In the genomic region with DNA sequence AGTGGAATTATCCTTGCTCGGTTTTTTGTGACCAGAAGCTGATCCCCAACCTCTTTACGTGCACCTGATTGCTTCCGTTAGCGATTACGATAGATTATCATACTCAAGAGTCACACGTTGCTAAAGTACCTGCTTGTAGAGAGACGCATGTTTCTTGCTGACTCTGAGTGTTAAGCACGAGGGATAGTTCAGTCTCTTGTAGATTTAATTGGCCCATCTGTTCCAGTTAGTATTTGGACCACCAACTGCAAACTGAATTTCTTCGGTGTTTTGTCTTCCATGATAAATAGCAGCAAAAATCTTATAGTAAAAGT, we compare ENCODE assay signal across 1 cellular context.
A peak's percentile ranks its signal among the peaks of the same experiment; 100 is the strongest.
TF ChIP-seq lines count a peak whose summit lies in the region.

No MANE protein-coding gene starts in this region.

TF ChIP-seq in K562, 482 proteins besides CTCF, POLR2A, EP300 and RAD21 (continued from another document and continues in another):
- TF ChIP-seq, protein P1, sequence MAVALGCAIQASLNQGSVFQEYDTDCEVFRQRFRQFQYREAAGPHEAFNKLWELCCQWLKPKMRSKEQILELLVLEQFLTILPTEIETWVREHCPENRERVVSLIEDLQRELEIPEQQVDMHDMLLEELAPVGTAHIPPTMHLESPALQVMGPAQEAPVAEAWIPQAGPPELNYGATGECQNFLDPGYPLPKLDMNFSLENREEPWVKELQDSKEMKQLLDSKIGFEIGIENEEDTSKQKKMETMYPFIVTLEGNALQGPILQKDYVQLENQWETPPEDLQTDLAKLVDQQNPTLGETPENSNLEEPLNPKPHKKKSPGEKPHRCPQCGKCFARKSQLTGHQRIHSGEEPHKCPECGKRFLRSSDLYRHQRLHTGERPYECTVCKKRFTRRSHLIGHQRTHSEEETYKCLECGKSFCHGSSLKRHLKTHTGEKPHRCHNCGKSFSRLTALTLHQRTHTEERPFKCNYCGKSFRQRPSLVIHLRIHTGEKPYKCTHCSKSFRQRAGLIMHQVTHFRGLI (CRISPR knock-in tag; IDR thresholded peaks at IDR 0.05) = no peak
- TF ChIP-seq, protein P2, sequence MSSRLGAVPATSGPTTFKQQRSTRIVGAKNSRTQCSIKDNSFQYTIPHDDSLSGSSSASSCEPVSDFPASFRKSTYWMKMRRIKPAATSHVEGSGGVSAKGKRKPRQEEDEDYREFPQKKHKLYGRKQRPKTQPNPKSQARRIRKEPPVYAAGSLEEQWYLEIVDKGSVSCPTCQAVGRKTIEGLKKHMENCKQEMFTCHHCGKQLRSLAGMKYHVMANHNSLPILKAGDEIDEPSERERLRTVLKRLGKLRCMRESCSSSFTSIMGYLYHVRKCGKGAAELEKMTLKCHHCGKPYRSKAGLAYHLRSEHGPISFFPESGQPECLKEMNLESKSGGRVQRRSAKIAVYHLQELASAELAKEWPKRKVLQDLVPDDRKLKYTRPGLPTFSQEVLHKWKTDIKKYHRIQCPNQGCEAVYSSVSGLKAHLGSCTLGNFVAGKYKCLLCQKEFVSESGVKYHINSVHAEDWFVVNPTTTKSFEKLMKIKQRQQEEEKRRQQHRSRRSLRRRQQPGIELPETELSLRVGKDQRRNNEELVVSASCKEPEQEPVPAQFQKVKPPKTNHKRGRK (tag; IDR thresholded peaks at IDR 0.05) = no peak
- no peak for TF ChIP-seq PTBP1 (IDR thresholded peaks at IDR 0.05; ENCODE audit: low read depth, low read length)
- no peak for TF ChIP-seq XRCC3 (IDR thresholded peaks at IDR 0.05)
- no peak for TF ChIP-seq FUS (optimal IDR thresholded peaks at IDR 0.05; ENCODE audit: low read depth, low read length)
- no peak for TF ChIP-seq NELFE (IDR thresholded peaks at IDR 0.05; ENCODE audit: insufficient read depth, insufficient read length)
- peak; percentile 79; the same call in 1 of the 2 replicates for TF ChIP-seq EP400 (IDR thresholded peaks at IDR 0.05)
- TF ChIP-seq, protein P3, sequence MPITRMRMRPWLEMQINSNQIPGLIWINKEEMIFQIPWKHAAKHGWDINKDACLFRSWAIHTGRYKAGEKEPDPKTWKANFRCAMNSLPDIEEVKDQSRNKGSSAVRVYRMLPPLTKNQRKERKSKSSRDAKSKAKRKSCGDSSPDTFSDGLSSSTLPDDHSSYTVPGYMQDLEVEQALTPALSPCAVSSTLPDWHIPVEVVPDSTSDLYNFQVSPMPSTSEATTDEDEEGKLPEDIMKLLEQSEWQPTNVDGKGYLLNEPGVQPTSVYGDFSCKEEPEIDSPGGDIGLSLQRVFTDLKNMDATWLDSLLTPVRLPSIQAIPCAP (CRISPR knock-in tag; IDR thresholded peaks at IDR 0.05; ENCODE audit: borderline replicate concordance) = no peak
- no peak for TF ChIP-seq CBX8 (IDR thresholded peaks at IDR 0.05; ENCODE audit: borderline replicate concordance, extremely low read depth, low read depth, low read length, poor library complexity, severe bottlenecking)
- no peak for TF ChIP-seq PHF20 (IDR thresholded peaks at IDR 0.05; ENCODE audit: partially characterized antibody)
- TF ChIP-seq SRSF9 (IDR thresholded peaks at IDR 0.05; ENCODE audit: borderline replicate concordance, low read depth, low read length) = no peak
- TF ChIP-seq, protein P4, sequence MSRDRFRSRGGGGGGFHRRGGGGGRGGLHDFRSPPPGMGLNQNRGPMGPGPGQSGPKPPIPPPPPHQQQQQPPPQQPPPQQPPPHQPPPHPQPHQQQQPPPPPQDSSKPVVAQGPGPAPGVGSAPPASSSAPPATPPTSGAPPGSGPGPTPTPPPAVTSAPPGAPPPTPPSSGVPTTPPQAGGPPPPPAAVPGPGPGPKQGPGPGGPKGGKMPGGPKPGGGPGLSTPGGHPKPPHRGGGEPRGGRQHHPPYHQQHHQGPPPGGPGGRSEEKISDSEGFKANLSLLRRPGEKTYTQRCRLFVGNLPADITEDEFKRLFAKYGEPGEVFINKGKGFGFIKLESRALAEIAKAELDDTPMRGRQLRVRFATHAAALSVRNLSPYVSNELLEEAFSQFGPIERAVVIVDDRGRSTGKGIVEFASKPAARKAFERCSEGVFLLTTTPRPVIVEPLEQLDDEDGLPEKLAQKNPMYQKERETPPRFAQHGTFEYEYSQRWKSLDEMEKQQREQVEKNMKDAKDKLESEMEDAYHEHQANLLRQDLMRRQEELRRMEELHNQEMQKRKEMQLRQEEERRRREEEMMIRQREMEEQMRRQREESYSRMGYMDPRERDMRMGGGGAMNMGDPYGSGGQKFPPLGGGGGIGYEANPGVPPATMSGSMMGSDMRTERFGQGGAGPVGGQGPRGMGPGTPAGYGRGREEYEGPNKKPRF (IDR thresholded peaks at IDR 0.05; ENCODE audit: low read depth, low read length) = no peak
- TF ChIP-seq MYBL2 (IDR thresholded peaks at IDR 0.05; ENCODE audit: low read depth) = no peak
- TF ChIP-seq MYBL2 (CRISPR knock-in tag; IDR thresholded peaks at IDR 0.05; ENCODE audit: borderline replicate concordance) = no peak
- no peak for TF ChIP-seq ZBTB17 (CRISPR knock-in tag; IDR thresholded peaks at IDR 0.05)
- TF ChIP-seq, protein P5, sequence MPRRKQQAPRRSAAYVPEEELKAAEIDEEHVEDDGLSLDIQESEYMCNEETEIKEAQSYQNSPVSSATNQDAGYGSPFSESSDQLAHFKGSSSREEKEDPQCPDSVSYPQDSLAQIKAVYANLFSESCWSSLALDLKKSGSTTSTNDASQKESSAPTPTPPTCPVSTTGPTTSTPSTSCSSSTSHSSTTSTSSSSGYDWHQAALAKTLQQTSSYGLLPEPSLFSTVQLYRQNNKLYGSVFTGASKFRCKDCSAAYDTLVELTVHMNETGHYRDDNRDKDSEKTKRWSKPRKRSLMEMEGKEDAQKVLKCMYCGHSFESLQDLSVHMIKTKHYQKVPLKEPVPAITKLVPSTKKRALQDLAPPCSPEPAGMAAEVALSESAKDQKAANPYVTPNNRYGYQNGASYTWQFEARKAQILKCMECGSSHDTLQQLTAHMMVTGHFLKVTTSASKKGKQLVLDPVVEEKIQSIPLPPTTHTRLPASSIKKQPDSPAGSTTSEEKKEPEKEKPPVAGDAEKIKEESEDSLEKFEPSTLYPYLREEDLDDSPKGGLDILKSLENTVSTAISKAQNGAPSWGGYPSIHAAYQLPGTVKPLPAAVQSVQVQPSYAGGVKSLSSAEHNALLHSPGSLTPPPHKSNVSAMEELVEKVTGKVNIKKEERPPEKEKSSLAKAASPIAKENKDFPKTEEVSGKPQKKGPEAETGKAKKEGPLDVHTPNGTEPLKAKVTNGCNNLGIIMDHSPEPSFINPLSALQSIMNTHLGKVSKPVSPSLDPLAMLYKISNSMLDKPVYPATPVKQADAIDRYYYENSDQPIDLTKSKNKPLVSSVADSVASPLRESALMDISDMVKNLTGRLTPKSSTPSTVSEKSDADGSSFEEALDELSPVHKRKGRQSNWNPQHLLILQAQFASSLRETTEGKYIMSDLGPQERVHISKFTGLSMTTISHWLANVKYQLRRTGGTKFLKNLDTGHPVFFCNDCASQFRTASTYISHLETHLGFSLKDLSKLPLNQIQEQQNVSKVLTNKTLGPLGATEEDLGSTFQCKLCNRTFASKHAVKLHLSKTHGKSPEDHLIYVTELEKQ (CRISPR knock-in tag; IDR thresholded peaks at IDR 0.05) = no peak
- TF ChIP-seq ZNF23 (CRISPR knock-in tag; IDR thresholded peaks at IDR 0.05) = no peak
- no peak for TF ChIP-seq KHSRP (IDR thresholded peaks at IDR 0.05)
- TF ChIP-seq KDM4B (IDR thresholded peaks at IDR 0.05; ENCODE audit: borderline replicate concordance in 2 of 2, low read depth in 1 of 2) = no peak
- no peak for TF ChIP-seq POLR2B (IDR thresholded peaks at IDR 0.05; ENCODE audit: low read depth, partially characterized antibody)
- no peak for TF ChIP-seq ATF7 (IDR thresholded peaks at IDR 0.05)
- TF ChIP-seq, protein P6, sequence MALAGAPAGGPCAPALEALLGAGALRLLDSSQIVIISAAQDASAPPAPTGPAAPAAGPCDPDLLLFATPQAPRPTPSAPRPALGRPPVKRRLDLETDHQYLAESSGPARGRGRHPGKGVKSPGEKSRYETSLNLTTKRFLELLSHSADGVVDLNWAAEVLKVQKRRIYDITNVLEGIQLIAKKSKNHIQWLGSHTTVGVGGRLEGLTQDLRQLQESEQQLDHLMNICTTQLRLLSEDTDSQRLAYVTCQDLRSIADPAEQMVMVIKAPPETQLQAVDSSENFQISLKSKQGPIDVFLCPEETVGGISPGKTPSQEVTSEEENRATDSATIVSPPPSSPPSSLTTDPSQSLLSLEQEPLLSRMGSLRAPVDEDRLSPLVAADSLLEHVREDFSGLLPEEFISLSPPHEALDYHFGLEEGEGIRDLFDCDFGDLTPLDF (CRISPR knock-in tag; IDR thresholded peaks at IDR 0.05) = 0 out of 2 replicates have a peak, but pooled peaks have one; percentile 4
- TF ChIP-seq ZNF76 (CRISPR knock-in tag; IDR thresholded peaks at IDR 0.05; ENCODE audit: borderline replicate concordance) = no peak
- TF ChIP-seq ZNF408 (CRISPR knock-in tag; IDR thresholded peaks at IDR 0.05; ENCODE audit: low read depth) = no peak
- TF ChIP-seq PCBP1 (IDR thresholded peaks at IDR 0.05; ENCODE audit: low read depth, low read length, poor library complexity, severe bottlenecking) = no peak
- TF ChIP-seq, protein P7, sequence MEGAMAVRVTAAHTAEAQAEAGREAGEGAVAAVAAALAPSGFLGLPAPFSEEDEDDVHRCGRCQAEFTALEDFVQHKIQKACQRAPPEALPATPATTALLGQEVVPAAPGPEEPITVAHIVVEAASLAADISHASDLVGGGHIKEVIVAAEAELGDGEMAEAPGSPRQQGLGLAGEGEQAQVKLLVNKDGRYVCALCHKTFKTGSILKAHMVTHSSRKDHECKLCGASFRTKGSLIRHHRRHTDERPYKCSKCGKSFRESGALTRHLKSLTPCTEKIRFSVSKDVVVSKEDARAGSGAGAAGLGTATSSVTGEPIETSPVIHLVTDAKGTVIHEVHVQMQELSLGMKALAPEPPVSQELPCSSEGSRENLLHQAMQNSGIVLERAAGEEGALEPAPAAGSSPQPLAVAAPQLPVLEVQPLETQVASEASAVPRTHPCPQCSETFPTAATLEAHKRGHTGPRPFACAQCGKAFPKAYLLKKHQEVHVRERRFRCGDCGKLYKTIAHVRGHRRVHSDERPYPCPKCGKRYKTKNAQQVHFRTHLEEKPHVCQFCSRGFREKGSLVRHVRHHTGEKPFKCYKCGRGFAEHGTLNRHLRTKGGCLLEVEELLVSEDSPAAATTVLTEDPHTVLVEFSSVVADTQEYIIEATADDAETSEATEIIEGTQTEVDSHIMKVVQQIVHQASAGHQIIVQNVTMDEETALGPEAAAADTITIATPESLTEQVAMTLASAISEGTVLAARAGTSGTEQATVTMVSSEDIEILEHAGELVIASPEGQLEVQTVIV (CRISPR knock-in tag; IDR thresholded peaks at IDR 0.05; ENCODE audit: borderline replicate concordance) = no peak
- TF ChIP-seq, protein P8, sequence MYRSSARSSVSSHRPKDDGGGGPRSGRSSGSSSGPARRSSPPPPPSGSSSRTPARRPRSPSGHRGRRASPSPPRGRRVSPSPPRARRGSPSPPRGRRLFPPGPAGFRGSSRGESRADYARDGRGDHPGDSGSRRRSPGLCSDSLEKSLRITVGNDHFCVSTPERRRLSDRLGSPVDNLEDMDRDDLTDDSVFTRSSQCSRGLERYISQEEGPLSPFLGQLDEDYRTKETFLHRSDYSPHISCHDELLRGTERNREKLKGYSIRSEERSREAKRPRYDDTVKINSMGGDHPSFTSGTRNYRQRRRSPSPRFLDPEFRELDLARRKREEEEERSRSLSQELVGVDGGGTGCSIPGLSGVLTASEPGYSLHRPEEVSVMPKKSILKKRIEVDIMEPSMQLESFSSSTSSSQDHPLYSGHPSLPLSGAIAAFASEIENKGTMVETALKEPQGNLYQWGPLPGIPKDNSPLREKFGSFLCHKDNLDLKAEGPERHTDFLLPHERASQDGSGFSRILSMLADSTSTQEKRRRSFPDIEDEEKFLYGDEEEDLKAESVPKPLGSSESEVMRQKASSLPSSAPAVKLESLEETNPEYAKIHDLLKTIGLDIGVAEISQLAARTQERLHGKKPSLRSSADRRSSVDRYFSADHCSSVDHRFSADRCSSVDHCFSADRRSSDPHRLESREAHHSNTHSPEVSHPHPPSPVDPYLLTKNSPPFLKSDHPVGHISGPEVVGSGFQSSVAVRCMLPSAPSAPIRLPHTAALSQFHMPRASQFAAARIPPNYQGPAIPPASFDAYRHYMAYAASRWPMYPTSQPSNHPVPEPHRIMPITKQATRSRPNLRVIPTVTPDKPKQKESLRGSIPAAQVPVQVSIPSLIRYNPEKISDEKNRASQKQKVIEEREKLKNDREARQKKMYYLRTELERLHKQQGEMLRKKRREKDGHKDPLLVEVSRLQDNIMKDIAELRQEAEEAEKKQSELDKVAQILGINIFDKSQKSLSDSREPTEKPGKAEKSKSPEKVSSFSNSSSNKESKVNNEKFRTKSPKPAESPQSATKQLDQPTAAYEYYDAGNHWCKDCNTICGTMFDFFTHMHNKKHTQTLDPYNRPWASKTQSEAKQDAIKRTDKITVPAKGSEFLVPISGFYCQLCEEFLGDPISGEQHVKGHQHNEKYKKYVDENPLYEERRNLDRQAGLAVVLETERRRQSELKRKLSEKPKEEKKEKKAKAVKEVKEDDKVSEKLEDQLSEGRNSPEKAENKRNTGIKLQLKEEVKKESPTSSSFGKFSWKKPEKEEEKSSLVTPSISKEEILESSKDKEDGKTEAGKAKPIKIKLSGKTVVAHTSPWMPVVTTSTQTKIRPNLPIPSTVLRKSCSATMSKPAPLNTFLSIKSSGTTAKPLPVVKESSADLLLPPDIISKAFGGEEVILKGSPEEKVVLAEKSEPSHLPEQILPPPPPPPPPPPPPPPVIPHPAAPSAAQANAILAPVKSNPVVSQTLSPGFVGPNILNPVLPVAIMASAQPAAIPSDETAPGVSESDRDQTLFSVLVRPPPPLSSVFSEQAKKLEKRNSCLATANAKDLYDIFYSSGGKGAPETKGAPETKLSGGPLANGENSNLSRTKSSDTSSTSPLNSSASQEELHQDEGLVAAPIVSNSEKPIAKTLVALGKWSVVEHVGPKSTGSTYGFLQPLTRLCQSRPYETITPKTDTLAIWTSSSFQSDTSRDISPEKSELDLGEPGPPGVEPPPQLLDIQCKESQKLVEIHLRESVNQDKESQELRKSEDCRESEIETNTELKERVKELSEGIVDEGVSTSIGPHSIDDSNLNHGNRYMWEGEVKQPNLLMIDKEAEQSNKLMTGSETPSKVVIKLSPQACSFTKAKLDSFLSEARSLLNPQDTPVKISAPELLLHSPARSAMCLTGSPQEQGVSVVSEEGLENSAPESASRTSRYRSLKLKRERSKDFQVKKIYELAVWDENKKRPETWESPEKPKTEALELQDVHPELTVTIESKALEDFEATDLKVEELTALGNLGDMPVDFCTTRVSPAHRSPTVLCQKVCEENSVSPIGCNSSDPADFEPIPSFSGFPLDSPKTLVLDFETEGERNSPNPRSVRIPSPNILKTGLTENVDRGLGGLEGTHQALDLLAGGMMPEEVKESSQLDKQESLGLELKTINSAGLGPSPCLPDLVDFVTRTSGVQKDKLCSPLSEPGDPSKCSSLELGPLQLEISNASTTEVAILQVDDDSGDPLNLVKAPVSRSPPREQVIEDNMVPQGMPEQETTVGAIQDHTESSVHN (IDR thresholded peaks at IDR 0.05; ENCODE audit: borderline replicate concordance in 1 of 2, low read depth in 1 of 2) = no peak
